In genomic region chr2:158740127-158740526, GRCh38 we compare ENCODE assay signal across 27 cellular contexts. TPM values are rescaled to one million over a fixed set of nuclear protein-coding genes. Genes with fewer than 3 reads are reported as not detected.
A peak's percentile ranks its signal among the peaks of the same experiment; 100 is the strongest.
DNase-seq lines count a peak whose midpoint lies in the region; ATAC-seq and TF ChIP-seq lines count a peak whose summit lies in the region.
"Had no signal": no experiment of that assay in that cellular context is flagged by ENCODE, and none has a peak within 500 bp of the region (broad histone marks: within the 10 kb centered on the region; RNA-seq: fewer than 3 reads in every experiment).

No MANE protein-coding gene starts in this region.

- H4K91ac ChIP-seq in mesenchymal stem cell (ENCODE audit: low read length): no peak overlapping the region

- no peak for ATAC-seq in HG03039 (IDR thresholded peaks at IDR 0.05; ENCODE audit: unreplicated experiment)
- ATAC-seq: left lung; Panc1; psoas muscle; stimulated activated naive CD8-positive, alpha-beta T cell treated with anti-CD3 and anti-CD28 coated beads, Interleukin-15, Interleukin-2, amounts not matched to agents 100 U/mL and 50 U/mL, for 24 hours had no signal

- H2BK12ac ChIP-seq in mesenchymal stem cell (ENCODE audit: low read length in 2 of 2): no peak overlapping the region

- H3K4me1 ChIP-seq in mesenchymal stem cell (ENCODE audit: control insufficient read depth, insufficient read depth, low read depth, low read length) (peaks cover 8% of the 10 kb centered on the region), esophagus squamous epithelium (peaks cover 5 to 63% (median 21%) of the 10 kb centered on the region in 3 donors)
- H3K4me1 ChIP-seq: psoas muscle, uterus had no signal

- H3K36me3 ChIP-seq in mesenchymal stem cell (ENCODE audit: control insufficient read depth in 1 of 2, insufficient read depth in 2 of 2, low read depth in 1 of 2, low read length in 2 of 2): no peaks in the 10 kb centered on the region
- H3K36me3 ChIP-seq in esophagus squamous epithelium: no peaks in the 10 kb centered on the region
- H3K36me3 ChIP-seq: left lung, uterus had no signal

- no peak for TF ChIP-seq CTCF in esophagus squamous epithelium (IDR thresholded peaks at IDR 0.05)

- no peak overlapping the region for H3K9ac ChIP-seq in mesenchymal stem cell (ENCODE audit: low read length)

- TF ChIP-seq POLR2A in esophagus squamous epithelium (IDR thresholded peaks at IDR 0.05): no peak

- intact Hi-C loops in esophagus squamous epithelium (cut with DNase I): loop anchor here (10.0 kb wide), 1 partner anchor 285 kb away; the partner anchor contains the start of genes CCDC148 and PKP4

- no peaks in the 10 kb centered on the region for H3K79me1 ChIP-seq in mesenchymal stem cell (replicated peaks; ENCODE audit: low read length, poor library complexity, severe bottlenecking)

- H3K9me3 ChIP-seq in mesenchymal stem cell (ENCODE audit: control insufficient read depth, low read length) (no peaks in the 10 kb centered on the region), esophagus squamous epithelium (no peaks in the 10 kb centered on the region)
- H3K9me3 ChIP-seq: left lung, psoas muscle, testis, uterus had no signal

- no peak overlapping the region for H3K18ac ChIP-seq in mesenchymal stem cell (ENCODE audit: low read depth in 1 of 2, low read length in 2 of 2)

- no peak overlapping the region for H2BK5ac ChIP-seq in mesenchymal stem cell (ENCODE audit: low read depth, low read length, poor library complexity, severe bottlenecking)

- 49% methylated on average over 5 of the region's 5 CpGs for WGBS in mesenchymal stem cell
- WGBS in esophagus squamous epithelium, 2 donors: 80% methylated on average over 5 of the region's 5 CpGs

- no peak overlapping the region for H3K4me2 ChIP-seq in mesenchymal stem cell (ENCODE audit: low read length, poor library complexity, severe bottlenecking)

- no peak overlapping the region for H3K4ac ChIP-seq in mesenchymal stem cell (ENCODE audit: low read depth in 1 of 2, low read length in 2 of 2)

- H2AK5ac ChIP-seq in mesenchymal stem cell (ENCODE audit: low read length, severe bottlenecking): no peak overlapping the region

- H2BK120ac ChIP-seq in mesenchymal stem cell (ENCODE audit: low read depth, low read length): no peak overlapping the region

- peak; percentile 80 for DNase-seq in HCEC 1CT
- DNase-seq in NCI-H226: peak; percentile 39
- peak; percentile 89 for DNase-seq in glomerular visceral epithelial cell (ENCODE audit: extremely low spot score)
- peak; percentile 39 for DNase-seq in mesenchymal stem cell
- DNase-seq in esophagus squamous epithelium (lab: John Stamatoyannopoulos, UW): no peak
- DNase-seq in DMS79 (lab: John Stamatoyannopoulos, UW): no peak
- DNase-seq: activated CD4-positive, alpha-beta memory T cell treated with anti-CD3 and anti-CD28 coated beads, Interleukin-2, amount 10 ng/mL, durations not matched to agents 7 days and 5 days; activated CD4-positive, alpha-beta T cell treated with anti-CD3 and anti-CD28 coated beads for 1 hour; activated CD8-positive, alpha-beta memory T cell treated with anti-CD3 and anti-CD28 coated beads, Interleukin-2, amount 50 U/mL, for 48 hours; activated effector memory CD4-positive, alpha-beta T cell treated with Interleukin-2 at 50 U/mL for 16 hours; activated naive CD8-positive, alpha-beta T cell treated with anti-CD3 and anti-CD28 coated beads for 36 hours; cerebellar nuclear complex; glutamatergic neuron; left lung; naive B cell; NCI-H2029; psoas muscle; stimulated activated naive CD8-positive, alpha-beta T cell treated with anti-CD3 and anti-CD28 coated beads, Interleukin-15, Interleukin-2, amounts not matched to agents 100 U/mL and 50 U/mL, for 24 hours; testis; uterus had no signal

- no peak overlapping the region for H3K27ac ChIP-seq in mesenchymal stem cell (ENCODE audit: low read length, poor library complexity, severe bottlenecking)
- no peak overlapping the region for H3K27ac ChIP-seq in esophagus squamous epithelium
- H3K27ac ChIP-seq: C4-2B, left lung, psoas muscle, skin epidermis, testis, uterus had no signal

- no peak overlapping the region for H3K23ac ChIP-seq in mesenchymal stem cell (ENCODE audit: low read length in 2 of 2)

- no peak overlapping the region for H2AFZ ChIP-seq in mesenchymal stem cell (ENCODE audit: low read depth, low read length)

- H3K4me3 ChIP-seq in mesenchymal stem cell (ENCODE audit: insufficient read depth in 1 of 2, low read depth in 1 of 2, low read length in 2 of 2) (no peak overlapping the region), esophagus squamous epithelium (no peak overlapping the region)
- H3K4me3 ChIP-seq: left lung, psoas muscle, skin epidermis, testis, uterus had no signal

- H2BK15ac ChIP-seq in mesenchymal stem cell (ENCODE audit: low read depth, poor library complexity, severe bottlenecking): no peak overlapping the region

- no peak overlapping the region for H3K14ac ChIP-seq in mesenchymal stem cell (ENCODE audit: low read length in 2 of 2)

- H3K27me3 ChIP-seq in mesenchymal stem cell (ENCODE audit: control insufficient read depth in 1 of 2, insufficient read depth in 1 of 2, low read length in 2 of 2) (peaks cover 0 to 30% of the 10 kb centered on the region in 2 experiments), esophagus squamous epithelium (no peaks in the 10 kb centered on the region)
- H3K27me3 ChIP-seq: left lung, testis, uterus had no signal

- no peak overlapping the region for H4K8ac ChIP-seq in mesenchymal stem cell (ENCODE audit: low read length)

RNA-seq across cellular contexts. Expression of gene DAPL1, which starts 55.0 kb away (rescaled TPM):
- polyA plus RNA-seq in mesenchymal stem cell (2013, experiment 1 of 2): not detected
- 0.12 TPM for polyA plus RNA-seq in mesenchymal stem cell (2013, experiment 2 of 2)
- 100 to 1,000 TPM in 3 of 4 donors, 10 to 100 TPM in 1; 79.3 to 220 (median 186) TPM for total RNA-seq in esophagus squamous epithelium
- total RNA-seq: activated CD4-positive, alpha-beta memory T cell treated with anti-CD3 and anti-CD28 coated beads, Interleukin-2, amount 10 ng/mL, durations not matched to agents 7 days and 5 days; activated naive CD8-positive, alpha-beta T cell treated with anti-CD3 and anti-CD28 coated beads for 36 hours; dermis microvascular lymphatic vessel endothelial cell; left lung; mesothelial cell of epicardium; psoas muscle; T-helper 1 cell treated with Interleukin-12 subunit alpha and Interleukin-12 subunit beta and Interleukin-4 antibody, amounts not matched to agents 30 ng/mL and 1 ng/mL, for 36 hours; uterus had no signal
- polyA plus RNA-seq: psoas muscle had no signal

Comparison
In these comparisons a context has a peak if more than half of its experiments do, and no peak if none do; other contexts are left out.
1. DNase-seq: peak in HCEC 1CT (single experiment), NCI-H226 (single experiment), glomerular visceral epithelial cell (single experiment) and mesenchymal stem cell (single experiment); none in esophagus squamous epithelium (single experiment) and DMS79 (single experiment).